ENCODE assay signal across 35 cellular contexts in genomic region chr16:10373556-10373955, GRCh38. TPM values are rescaled to one million over a fixed set of nuclear protein-coding genes. Genes with fewer than 3 reads are reported as not detected.
"Had no signal": no experiment of that assay in that cellular context is flagged by ENCODE, and none has a peak within 500 bp of the region (broad histone marks: within the 10 kb centered on the region; RNA-seq: fewer than 3 reads in every experiment).

No MANE protein-coding gene starts in this region.

- H3K4me2 ChIP-seq: KMS-11 had no signal

- DNase-seq: Karpas-422, Kasumi-1, MG63, MM.1S, MV-4-11, NCI-H1048, NCI-H1092, NCI-H1105, NCI-H1105 treated with DMSO at 0.1 percent for 48 hours, NCI-H1417, NCI-H1417 treated with DMSO at 0.1 percent for 48 hours, NCI-H1436, NCI-H1436 treated with DMSO at 0.1 percent for 48 hours, NCI-H146, NCI-H1694, NCI-H1694 treated with DMSO at 0.1 percent for 48 hours, NCI-H187, NCI-H187 treated with DMSO at 0.1 percent for 48 hours, NCI-H1930, NCI-H2029, NCI-H2029 treated with DMSO at 0.1 percent for 48 hours, NCI-H2081, NCI-H2081 treated with DMSO at 0.1 percent for 48 hours, NCI-H2107, NCI-H2171, NCI-H2171 treated with DMSO at 0.1 percent for 48 hours, NCI-H2227 treated with DMSO at 0.1 percent for 48 hours, NCI-H226, NCI-H345, NCI-H446, NCI-H446 treated with DMSO at 0.1 percent for 48 hours, NCI-H510A, NCI-H510A treated with DMSO at 0.1 percent for 48 hours had no signal

- H3K9ac ChIP-seq: KMS-11 had no signal

- H3K27ac ChIP-seq: KMS-11 had no signal

- H3K36me3 ChIP-seq: MG63 had no signal

- H3K27me3 ChIP-seq: MG63 had no signal

- H3K4me3 ChIP-seq: MG63 had no signal

RNA-seq across cellular contexts. Expression of gene ATF7IP2, which starts 12.3 kb away (rescaled TPM):
- total RNA-seq: M059J had no signal
